In genomic region chrX:38891641-38892413, GRCh38 we compare ENCODE assay signal across 8 cellular contexts.
DNase-seq lines count a peak whose midpoint lies in the region; ATAC-seq and TF ChIP-seq lines count a peak whose summit lies in the region.
"Had no signal": no experiment of that assay in that cellular context is flagged by ENCODE, and none has a peak within 500 bp of the region (broad histone marks: within the 10 kb centered on the region; RNA-seq: fewer than 3 reads in every experiment).

No MANE protein-coding gene starts in this region.

- H2BK5ac ChIP-seq in mesendoderm (ENCODE audit: low read length) = no peak overlapping the region

- peak; percentile 70 for ATAC-seq in GM18520 (IDR thresholded peaks at IDR 0.05; ENCODE audit: unreplicated experiment)
- peak; percentile 93 for ATAC-seq in GM21576 (IDR thresholded peaks at IDR 0.05; ENCODE audit: unreplicated experiment)
- ATAC-seq in HG03575 (IDR thresholded peaks at IDR 0.05; ENCODE audit: extremely low read depth, insufficient number of reproducible peaks, low FRiP score, unreplicated experiment) = peak; percentile 84

- no peak overlapping the region for H4K8ac ChIP-seq in mesendoderm (ENCODE audit: low read depth, low read length)

- no peak overlapping the region for H3K56ac ChIP-seq in mesendoderm (ENCODE audit: low read length)

- H4K5ac ChIP-seq in mesendoderm (ENCODE audit: low read length) = no peak overlapping the region

- H3K23ac ChIP-seq in mesendoderm (ENCODE audit: low read length) = no peak overlapping the region

- H3K27ac ChIP-seq in mesendoderm (ENCODE audit: low read depth, low read length) (no peak overlapping the region), coronary artery (no peak overlapping the region)
- H3K27ac ChIP-seq: transverse colon had no signal

- WGBS in mesendoderm (ENCODE audit: extremely low coverage, insufficient coverage, low lambda C conversion rate) = no CpG with 5 or more reads among the region's 4 CpGs

- H2BK15ac ChIP-seq in mesendoderm (replicated peaks; ENCODE audit: low read depth) = no peak overlapping the region

- no peak overlapping the region for H2AK5ac ChIP-seq in mesendoderm (ENCODE audit: low read length)

- DNase-seq in mesendoderm = peak; percentile 36
- no peak for DNase-seq in NCI-H69 (lab: John Stamatoyannopoulos, UW)
- no peak for DNase-seq in coronary artery (ENCODE audit: low spot score)
- DNase-seq in NCI-H510A treated with DMSO at 0.1 percent for 48 hours (lab: John Stamatoyannopoulos, UW) = no peak
- DNase-seq: transverse colon had no signal

- H3K4me3 ChIP-seq in mesendoderm (ENCODE audit: low read length) (no peak overlapping the region), coronary artery (no peak overlapping the region)
- H3K4me3 ChIP-seq: transverse colon had no signal

- TF ChIP-seq CTCF in coronary artery (IDR thresholded peaks at IDR 0.05) = no peak

- no peak overlapping the region for H3K4me2 ChIP-seq in mesendoderm (ENCODE audit: low read length)

- H3K27me3 ChIP-seq in mesendoderm (ENCODE audit: insufficient read depth, low read length, poor library complexity) = no peaks in the 10 kb centered on the region
- H3K27me3 ChIP-seq: transverse colon had no signal

- H3K79me2 ChIP-seq in mesendoderm (ENCODE audit: control insufficient read depth, insufficient read depth, low read length) = no peaks in the 10 kb centered on the region

- H3K4me1 ChIP-seq in mesendoderm (ENCODE audit: control insufficient read depth, low read depth, low read length) = no peaks in the 10 kb centered on the region
- H3K4me1 ChIP-seq: transverse colon had no signal

- H3K79me1 ChIP-seq in mesendoderm (ENCODE audit: low read length) = no peaks in the 10 kb centered on the region

- no peak overlapping the region for H2BK120ac ChIP-seq in mesendoderm (ENCODE audit: low read depth, low read length)

- no peaks in the 10 kb centered on the region for H3K36me3 ChIP-seq in mesendoderm (ENCODE audit: control insufficient read depth, insufficient read depth, low read length)
- H3K36me3 ChIP-seq: transverse colon had no signal

- no peak overlapping the region for H3K4ac ChIP-seq in mesendoderm (ENCODE audit: low read depth, low read length)

- no peak overlapping the region for H3K18ac ChIP-seq in mesendoderm (ENCODE audit: low read length)

- no peak overlapping the region for H3K9ac ChIP-seq in mesendoderm (ENCODE audit: low read length)
